ENCODE assay signal across 8 cellular contexts in the genomic region with DNA sequence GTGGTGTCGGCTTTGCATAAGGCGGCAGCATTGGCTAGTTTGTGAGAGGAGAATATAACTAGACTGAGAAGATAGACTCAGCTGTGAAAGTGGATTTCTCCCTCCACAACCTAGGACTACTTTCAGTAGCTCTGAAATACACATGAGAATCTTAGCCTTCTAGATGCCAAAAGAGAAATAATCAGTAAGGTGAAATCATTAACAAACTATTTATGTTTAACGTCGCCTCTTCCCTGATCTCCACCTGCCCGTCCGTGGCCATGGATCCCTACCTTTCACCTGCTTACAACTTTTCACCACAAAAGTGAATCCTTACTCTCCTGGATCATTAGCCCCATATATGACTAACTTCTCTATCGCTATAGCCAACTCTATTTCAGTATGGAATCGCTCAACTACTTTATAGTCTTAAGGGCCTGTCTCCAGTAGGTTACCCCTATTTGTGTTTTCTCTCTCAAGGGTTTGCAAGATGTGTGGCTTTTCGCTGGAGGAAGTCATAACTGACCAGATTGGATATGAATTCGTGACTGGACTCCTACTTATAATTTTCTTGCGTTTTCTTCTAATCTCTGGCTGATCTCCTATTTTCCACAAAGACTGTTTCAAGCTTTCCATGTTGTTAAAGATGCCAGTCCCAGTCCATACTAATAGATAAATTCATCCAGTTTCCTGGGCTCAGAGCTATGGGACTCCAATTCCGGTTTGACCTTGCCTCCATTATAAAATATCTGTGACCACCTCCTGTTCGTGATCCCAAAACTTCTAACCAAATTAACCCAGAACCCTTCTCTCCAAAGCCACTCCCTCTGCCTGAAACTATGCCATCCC. TPM values are rescaled to one million over a fixed set of nuclear protein-coding genes. Genes with fewer than 3 reads are reported as not detected.
DNase-seq lines count a peak whose midpoint lies in the region; ATAC-seq, FAIRE-seq and TF ChIP-seq lines count a peak whose summit lies in the region.

No MANE protein-coding gene starts in this region.

- H3K9me3 ChIP-seq in MG63 = peaks cover 1% of the 10 kb centered on the region; the same call in 1 of the 2 replicates
- no peaks in the 10 kb centered on the region for H3K9me3 ChIP-seq in K562 (replicated peaks; ENCODE audit: control insufficient read depth, insufficient read depth, low read depth, low read length)
- H3K9me3 ChIP-seq in left lung = no peaks in the 10 kb centered on the region
- H3K9me3 ChIP-seq in tibial nerve = no peaks in the 10 kb centered on the region

- H3K9me1 ChIP-seq in K562 (ENCODE audit: control insufficient read depth, insufficient read depth, low read length) = no peaks in the 10 kb centered on the region

- peaks cover 6% of the 10 kb centered on the region for H3K36me3 ChIP-seq in MG63
- no peaks in the 10 kb centered on the region for H3K36me3 ChIP-seq in K562 (ENCODE audit: control insufficient read depth, insufficient read depth, low read length)
- no peaks in the 10 kb centered on the region for H3K36me3 ChIP-seq in left lung
- H3K36me3 ChIP-seq in tibial nerve = no peaks in the 10 kb centered on the region

- peak overlapping the region; percentile 88 for H3K4me2 ChIP-seq in K562 (ENCODE audit: insufficient read depth, low read length)

- TF ChIP-seq EP300 in K562 (IDR thresholded peaks at IDR 0.05; ENCODE audit: low read length) = no peak
- TF ChIP-seq EP300 in tibial nerve (IDR thresholded peaks at IDR 0.05) = no peak

- WGBS in K562 (ENCODE audit: insufficient coverage, low coverage, missing lambda C conversion rate) = under 1% methylated on average over 13 of the region's 13 CpGs
- 42 to 53% methylated on average over 13 of the region's 13 CpGs for WGBS in tibial nerve, 2 donors

- TF ChIP-seq RAD21 in K562 (CRISPR knock-in tag; conservative IDR thresholded peaks at IDR 0.05 in 1 of 2, IDR thresholded peaks at IDR 0.05 in 1 of 2) = peak; percentile 31 to 62; a peak in 3 of 4 replicates

- CTCF ChIA-PET in K562 (lab: Yijun Ruan, JAX; ENCODE audit: low intra/inter-chr PET ratio) = interaction anchor here (0.6 to 2.9 kb wide), 5 partner anchors 65 to 678 kb away, joined by 3 to 37 read pairs (median 7); no protein-coding TSS in a partner anchor

- H3K27ac ChIP-seq in K562 (ENCODE audit: extremely low read depth, low read depth, low read length) = peak overlapping the region; percentile 98
- peak overlapping the region; percentile 92 to 100 for H3K27ac ChIP-seq in left lung
- peak overlapping the region; percentile 98 to 100 (median 98) for H3K27ac ChIP-seq in tibial nerve

- TSS peak; percentile 81 for BruUV-seq in K562 (replicated peaks; lab: Mats Ljungman, UMichigan)

- in situ Hi-C loops in K562 (cut with MboI) = loop anchor here (5.0 to 25.0 kb wide), 2 partner anchors 676 to 1209 kb away; no protein-coding TSS in a partner anchor

- no peaks in the 10 kb centered on the region for H4K20me1 ChIP-seq in K562 (replicated peaks; ENCODE audit: control insufficient read depth, insufficient read depth, low read length)

- POLR2A ChIA-PET in K562 (lab: Yijun Ruan, JAX) = interaction anchor here (0.7 to 2.9 kb wide), 14 partner anchors 12 to 374 kb away, joined by 3 to 42 read pairs (median 4); a partner anchor contains a TSS

- peaks cover 45% of the 10 kb centered on the region for H3K79me2 ChIP-seq in K562 (ENCODE audit: control insufficient read depth, insufficient read depth, low read length)

- H3K4me3 ChIP-seq in MG63 (peak overlapping the region; percentile 57), K562 (peak overlapping the region; percentile 57), left lung (peak overlapping the region; percentile 50 to 51), tibial nerve (peak overlapping the region; percentile 65 to 94 (median 88))

- peak in 2 of 3 experiments; percentile 25 to 41; a peak in 2 of 6 replicates for TF ChIP-seq CTCF in K562 (IDR thresholded peaks at IDR 0.05 in 2 of 3, conservative IDR thresholded peaks at IDR 0.05 in 1 of 3; ENCODE audit: insufficient read depth in 2 of 3, low read depth in 1 of 3, low read length in 3 of 3)
- no peak for TF ChIP-seq CTCF in left lung (IDR thresholded peaks at IDR 0.05)
- peak in 2 of 5 experiments; percentile 6 for TF ChIP-seq CTCF in tibial nerve (IDR thresholded peaks at IDR 0.05)

- H3K27me3 ChIP-seq in MG63 (no peaks in the 10 kb centered on the region), K562 (ENCODE audit: control insufficient read depth in 2 of 2, insufficient read depth in 2 of 2, low read length in 2 of 2) (no peaks in the 10 kb centered on the region), left lung (no peaks in the 10 kb centered on the region), tibial nerve (no peaks in the 10 kb centered on the region)

- no peak for FAIRE-seq in K562 (lab: Jason Lieb, UNC)

- intact Hi-C loops in K562 (cut with micrococcal nuclease) (loop anchor here (1.0 to 5.0 kb wide), 6 partner anchors 109 to 501 kb away; a partner anchor contains a TSS), left lung (cut with DNase I) (loop anchor here in 1 of 2 donors (5.0 kb wide), 2 partner anchors 206 to 676 kb away; no protein-coding TSS in a partner anchor)

- peak; percentile 34 for DNase-seq in GF-D8 (lab: John Stamatoyannopoulos, UW)
- no peak for DNase-seq in MG63
- peak in 2 of 4 experiments; percentile 18 to 34 for DNase-seq in K562 (ENCODE audit: extremely low read depth in 1 of 4, low spot score in 3 of 4)
- DNase-seq in left lung = no peak
- no peak for DNase-seq in tibial nerve (ENCODE audit: low spot score in 2 of 2)
- DNase-seq in dedifferentiated amniotic fluid mesenchymal stem cell (ENCODE audit: extremely low spot score) = no peak
- DNase-seq in activated CD4-positive, CD25-positive, alpha-beta regulatory T cell (lab: John Stamatoyannopoulos, UW) = no peak

- ATAC-seq in K562 = peak; percentile 37
- ATAC-seq in left lung = peak; percentile 44
- no peak for ATAC-seq in GM18867 (IDR thresholded peaks at IDR 0.05; ENCODE audit: unreplicated experiment)

- H3K4me1 ChIP-seq in K562 (replicated peaks in 1 of 2; ENCODE audit: control insufficient read depth in 2 of 2, insufficient read depth in 2 of 2, low read length in 2 of 2) = peaks cover 0 to 11% of the 10 kb centered on the region in 2 experiments; a peak in 3 of 5 replicates
- H3K4me1 ChIP-seq in left lung = peaks cover 24 to 47% of the 10 kb centered on the region in 2 donors
- peaks cover 0 to 40% (median 16%) of the 10 kb centered on the region in 4 donors for H3K4me1 ChIP-seq in tibial nerve

- peak overlapping the region; percentile 94 for H3K9ac ChIP-seq in K562 (ENCODE audit: insufficient read depth in 1 of 2, low read depth in 2 of 2, low read length in 2 of 2)

- no peak for TF ChIP-seq POLR2A in K562 (conservative IDR thresholded peaks at IDR 0.05)
- no peak for TF ChIP-seq POLR2A in tibial nerve (IDR thresholded peaks at IDR 0.05)

- peak overlapping the region; percentile 89 for H2AFZ ChIP-seq in K562 (ENCODE audit: low read depth, low read length)

TF ChIP-seq in K562, 482 proteins besides CTCF, POLR2A, EP300 and RAD21 (continues in another document):
- no peak for TF ChIP-seq POU5F1 (IDR thresholded peaks at IDR 0.05; ENCODE audit: borderline replicate concordance, low read depth, low read length, partially characterized antibody)
- TF ChIP-seq, protein P1, sequence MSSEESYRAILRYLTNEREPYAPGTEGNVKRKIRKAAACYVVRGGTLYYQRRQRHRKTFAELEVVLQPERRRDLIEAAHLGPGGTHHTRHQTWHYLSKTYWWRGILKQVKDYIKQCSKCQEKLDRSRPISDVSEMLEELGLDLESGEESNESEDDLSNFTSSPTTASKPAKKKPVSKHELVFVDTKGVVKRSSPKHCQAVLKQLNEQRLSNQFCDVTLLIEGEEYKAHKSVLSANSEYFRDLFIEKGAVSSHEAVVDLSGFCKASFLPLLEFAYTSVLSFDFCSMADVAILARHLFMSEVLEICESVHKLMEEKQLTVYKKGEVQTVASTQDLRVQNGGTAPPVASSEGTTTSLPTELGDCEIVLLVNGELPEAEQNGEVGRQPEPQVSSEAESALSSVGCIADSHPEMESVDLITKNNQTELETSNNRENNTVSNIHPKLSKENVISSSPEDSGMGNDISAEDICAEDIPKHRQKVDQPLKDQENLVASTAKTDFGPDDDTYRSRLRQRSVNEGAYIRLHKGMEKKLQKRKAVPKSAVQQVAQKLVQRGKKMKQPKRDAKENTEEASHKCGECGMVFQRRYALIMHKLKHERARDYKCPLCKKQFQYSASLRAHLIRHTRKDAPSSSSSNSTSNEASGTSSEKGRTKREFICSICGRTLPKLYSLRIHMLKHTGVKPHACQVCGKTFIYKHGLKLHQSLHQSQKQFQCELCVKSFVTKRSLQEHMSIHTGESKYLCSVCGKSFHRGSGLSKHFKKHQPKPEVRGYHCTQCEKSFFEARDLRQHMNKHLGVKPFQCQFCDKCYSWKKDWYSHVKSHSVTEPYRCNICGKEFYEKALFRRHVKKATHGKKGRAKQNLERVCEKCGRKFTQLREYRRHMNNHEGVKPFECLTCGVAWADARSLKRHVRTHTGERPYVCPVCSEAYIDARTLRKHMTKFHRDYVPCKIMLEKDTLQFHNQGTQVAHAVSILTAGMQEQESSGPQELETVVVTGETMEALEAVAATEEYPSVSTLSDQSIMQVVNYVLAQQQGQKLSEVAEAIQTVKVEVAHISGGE (CRISPR knock-in tag; IDR thresholded peaks at IDR 0.05) = 0 out of 6 replicates have a peak, but pooled peaks of 1 of the 3 experiments have one; percentile 22

RNA-seq across cellular contexts. Expression of a gene that starts 1.1 kb away (rescaled TPM):
- total RNA-seq in MG63 (2014; rRNA removed; shearing (Covaris generic); ENCODE audit: low replicate concordance) = 29.0 and 41.6 TPM in 2 replicates
- total RNA-seq in K562 (2011; cell fraction: chromatin; rRNA removed; ENCODE audit: low replicate concordance) = 10.7 and 41.9 TPM in 2 replicates
- total RNA-seq in K562 (2011; cell fraction: nucleolus; rRNA removed) = 4.2 and 7.6 TPM in 2 replicates
- 15.5 and 17.0 TPM in 2 replicates for total RNA-seq in K562 (2011; cell fraction: nucleoplasm; rRNA removed)
- total RNA-seq in K562 (2014; rRNA removed) = 8.0 and 8.2 TPM in 2 replicates
- total RNA-seq in K562 (2014; rRNA removed; fragmentation: Illumina TruSeq; extraction: Trizol) = 15.1 and 18.4 TPM in 2 replicates
- total RNA-seq in K562 (2015; rRNA removed; fragmentation: Illumina TruSeq; extraction: Trizol) = 15.5 and 17.7 TPM in 2 replicates
- 12.1 and 14.8 TPM in 2 replicates for total RNA-seq in K562 (2021)
- polyA plus RNA-seq in K562 (2011; rRNA removed) = 4.7 and 8.8 TPM in 2 replicates
- 1.2 and 2.2 TPM in 2 replicates for polyA plus RNA-seq in K562 (2011; cell fraction: cytosol; rRNA removed)
- 2.9 and 3.1 TPM in 2 replicates for polyA plus RNA-seq in K562 (2011; cell fraction: nucleus; rRNA removed)
- polyA plus RNA-seq in K562 (2012) = 5.7 and 6.9 TPM in 2 replicates
- polyA plus RNA-seq in K562 (2014; fragmentation: Illumina TruSeq; extraction: Trizol) = 8.1 and 9.1 TPM in 2 replicates
- polyA plus RNA-seq in K562 (2014; fragmentation: Nextera tagmentation; extraction: Ambion mirVana) = 1 to 10 TPM; 2.7 to 3.9 TPM
- 6.7 and 6.8 TPM in 2 replicates for polyA plus RNA-seq in K562 (2014; rRNA removed)
- polyA minus RNA-seq in K562 (2011; rRNA and poly(A)+ RNA removed) = 20.7 TPM in 2 replicates
- 4.4 and 6.0 TPM in 2 replicates for polyA minus RNA-seq in K562 (2011; cell fraction: cytosol; rRNA and poly(A)+ RNA removed)
- 5.9 and 10.9 TPM in 2 replicates for polyA minus RNA-seq in K562 (2011; cell fraction: nucleus; rRNA and poly(A)+ RNA removed)
- 10 to 100 TPM; 29.6 to 41.4 TPM for total RNA-seq in left lung
- 10 to 100 TPM; 48.6 to 71.2 (median 58.2) TPM for total RNA-seq in tibial nerve

Comparison
In these comparisons a context has a peak if more than half of its experiments do, and no peak if none do; other contexts are left out.
1. CTCF ChIP-seq: peak in K562 (2 of 3); none in left lung (0 of 2).
2. Peak in every context shown above with its lines, with median percentiles within 50 percentile points of each other: H3K4me3 ChIP-seq and H3K27ac ChIP-seq.